ENCODE assay signal across 7 cellular contexts in the genomic region with DNA sequence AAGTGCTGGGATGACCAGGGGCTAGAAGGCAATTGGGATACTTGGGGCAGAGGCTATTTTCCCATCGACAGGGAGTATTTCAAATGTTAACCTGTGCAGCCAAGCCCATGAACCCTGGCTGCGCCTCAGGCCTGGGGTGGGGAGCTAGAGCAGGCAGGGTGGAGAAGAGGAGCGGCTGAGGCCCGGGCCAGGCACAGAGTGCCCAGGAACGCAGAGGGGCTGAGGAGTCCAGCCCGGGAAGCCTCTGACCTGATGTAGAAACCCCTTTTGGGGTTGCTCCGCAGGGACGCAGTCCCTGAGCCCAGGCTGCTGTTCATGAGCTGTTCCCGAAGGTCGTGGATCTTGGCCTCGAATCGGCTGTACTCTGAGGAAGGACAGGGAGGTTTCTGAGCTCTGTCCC.
"Had no signal": no experiment of that assay in that cellular context is flagged by ENCODE, and none has a peak within 500 bp of the region (broad histone marks: within the 10 kb centered on the region; RNA-seq: fewer than 3 reads in every experiment).

No MANE protein-coding gene starts in this region.

- H3K4me1 Mint-ChIP-seq: IgD-negative memory B cell had no signal

- H3K9me3 Mint-ChIP-seq: GM23338, HFFc6 had no signal

- H3K9me3 ChIP-seq: HAP-1 had no signal

- H3K4me2 ChIP-seq: GM23338 had no signal

- H3K4me3 ChIP-seq: GM23338, HAP-1 had no signal

- H3K4me1 ChIP-seq: HAP-1 had no signal

- H3K4me3 Mint-ChIP-seq: GM23338, HFFc6, IgD-negative memory B cell had no signal

- H3K27me3 Mint-ChIP-seq: IgD-negative memory B cell had no signal

- H3K36me3 ChIP-seq: HAP-1 had no signal

- H3K27ac Mint-ChIP-seq: GM23338, HFFc6 had no signal

- H2AFZ ChIP-seq: GM23338 had no signal

- H3K27ac ChIP-seq: HL-60 had no signal

- ATAC-seq: GM23338, HCT116, HepG2 had no signal

- DNase-seq: HFFc6 had no signal
